In genomic region chr1:201482755-201483154, GRCh38 we compare ENCODE assay signal across 1 cellular context.
TF ChIP-seq lines count a peak whose summit lies in the region.

No MANE protein-coding gene starts in this region.

TF ChIP-seq in GM23338, 12 proteins besides CTCF, POLR2A, EP300 and RAD21 (continued from another document):
- no peak for TF ChIP-seq ZNF462 (CRISPR knock-in tag; IDR thresholded peaks at IDR 0.05)
- TF ChIP-seq ETS1 (IDR thresholded peaks at IDR 0.05): no peak
TF ChIP-seq in GM23338: peak in this region for 0.
